17 cellular contexts compared by ENCODE assay signal in the genomic region with DNA sequence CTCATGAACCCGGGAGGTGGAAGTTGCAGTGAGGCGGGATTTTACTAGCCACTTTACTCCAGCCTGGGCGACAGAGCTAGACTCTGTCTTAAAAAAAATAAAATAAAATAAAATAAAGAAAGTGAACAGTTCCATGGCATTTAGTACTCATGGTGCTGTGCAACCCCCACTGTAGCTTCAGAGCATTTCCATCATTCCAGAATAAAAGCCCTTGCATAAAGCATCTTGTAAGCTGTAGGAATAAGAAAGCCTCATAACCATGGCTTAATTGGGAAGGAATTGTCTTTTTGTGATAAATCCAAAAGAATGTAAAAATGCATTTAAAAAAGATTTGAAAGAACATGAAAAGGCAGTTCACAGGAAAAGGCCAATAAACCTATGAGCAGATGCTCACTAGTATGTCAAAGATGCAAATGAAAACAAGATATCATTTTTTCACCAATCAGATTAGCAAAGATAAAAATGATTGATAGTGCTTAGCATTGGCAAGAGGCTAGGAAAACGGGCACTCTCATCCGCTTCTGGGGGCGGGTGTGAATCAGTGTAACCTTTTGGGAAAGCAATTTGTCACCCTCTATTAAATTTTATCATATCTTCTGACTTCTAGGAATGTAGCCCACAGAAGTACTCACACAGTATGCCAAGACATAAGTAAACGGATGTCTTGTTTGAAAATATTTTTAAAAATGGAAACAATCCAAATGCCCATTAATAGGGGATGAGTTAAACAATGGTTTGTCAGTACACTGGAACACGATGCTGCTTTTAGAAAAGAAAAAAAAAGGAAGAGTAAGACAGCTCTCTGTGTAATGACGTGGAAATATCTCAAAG. TPM values are rescaled to one million over a fixed set of nuclear protein-coding genes. Genes with fewer than 3 reads are reported as not detected.
DNase-seq lines count a peak whose midpoint lies in the region; ATAC-seq and TF ChIP-seq lines count a peak whose summit lies in the region.
"Had no signal": no experiment of that assay in that cellular context is flagged by ENCODE, and none has a peak within 500 bp of the region (broad histone marks: within the 10 kb centered on the region; RNA-seq: fewer than 3 reads in every experiment).

No MANE protein-coding gene starts in this region.

- TF ChIP-seq CTCF in AG04449 (IDR thresholded peaks at IDR 0.05; ENCODE audit: insufficient read depth, low read length, missing control alignments) (no peak), HEK293 (tag by site-specific recombination; IDR thresholded peaks at IDR 0.05) (no peak)

- H3K9me3 ChIP-seq in HEK293 (ENCODE audit: control insufficient read depth, insufficient read depth, low read depth, low read length) (no peaks in the 10 kb centered on the region), adipocyte (ENCODE audit: control insufficient read depth, low read length) (no peaks in the 10 kb centered on the region)
- H3K9me3 ChIP-seq: ascending aorta, vagina had no signal

- H3K4me3 Mint-ChIP-seq in T-cell = no peak overlapping the region
- H3K4me3 Mint-ChIP-seq: mesothelial cell of epicardium had no signal

- POLR2A ChIA-PET in AG04449 (lab: Yijun Ruan, JAX) = interaction anchor here (1.3 to 1.5 kb wide), 2 partner anchors 27 to 40 kb away, joined by 3 read pairs; no protein-coding TSS in a partner anchor
- POLR2A ChIA-PET in HEK293 (lab: Yijun Ruan, JAX) = interaction anchor here (0.6 kb wide), 1 partner anchor 43 kb away, joined by 6 read pairs; no protein-coding TSS in a partner anchor
- POLR2A ChIA-PET in T-cell (lab: Charles Lee) = no interaction called here

- no peaks in the 10 kb centered on the region for H3K36me3 Mint-ChIP-seq in T-cell

- H3K4me1 ChIP-seq in HEK293 (ENCODE audit: control insufficient read depth, insufficient read depth, low read length) (no peaks in the 10 kb centered on the region), adipocyte (ENCODE audit: control insufficient read depth, insufficient read depth, low read length) (peaks cover 12% of the 10 kb centered on the region)
- H3K4me1 ChIP-seq: ascending aorta, parathyroid adenoma had no signal

- H3K4me3 ChIP-seq in AG04449 (ENCODE audit: low read depth, low read length) (no peak overlapping the region), HEK293 (ENCODE audit: low read depth, low read length) (no peak overlapping the region), adipocyte (ENCODE audit: low read length) (no peak overlapping the region)
- H3K4me3 ChIP-seq: ascending aorta, vagina had no signal

- no peak overlapping the region for H3K9ac ChIP-seq in adipocyte (ENCODE audit: low read length)
- H3K9ac ChIP-seq: parathyroid adenoma had no signal

- CTCF ChIA-PET in AG04449 (lab: Yijun Ruan, JAX) (interaction anchor here (0.7 to 1.2 kb wide), 2 partner anchors 158 to 169 kb away, joined by 3 read pairs; no protein-coding TSS in a partner anchor), HEK293 (lab: Yijun Ruan, JAX) (no interaction called here), T-cell (lab: Charles Lee) (no interaction called here)

- H3K27ac Mint-ChIP-seq in T-cell = no peak overlapping the region
- H3K27ac Mint-ChIP-seq: mesothelial cell of epicardium had no signal

- H3K27me3 Mint-ChIP-seq in T-cell = no peaks in the 10 kb centered on the region

- H3K27ac ChIP-seq in HEK293 (ENCODE audit: extremely low read depth, low read depth, low read length) = no peak overlapping the region
- H3K27ac ChIP-seq: ascending aorta, parathyroid adenoma, vagina had no signal

- H3K27me3 ChIP-seq in adipocyte (replicated peaks; ENCODE audit: control insufficient read depth, insufficient read depth, low read length) = no peaks in the 10 kb centered on the region
- H3K27me3 ChIP-seq: ascending aorta, vagina had no signal

- H3K4me1 Mint-ChIP-seq in T-cell = peaks cover 1 to 4% (median 2%) of the 10 kb centered on the region in 3 donors

- H3K36me3 ChIP-seq in HEK293 (ENCODE audit: control insufficient read depth in 2 of 2, insufficient read depth in 1 of 2, low read length in 2 of 2) (peaks cover 0 to 9% of the 10 kb centered on the region in 2 experiments; a peak in 1 of 3 replicates), adipocyte (ENCODE audit: control insufficient read depth, insufficient read depth, low read length, severe bottlenecking) (peaks cover 29% of the 10 kb centered on the region)
- H3K36me3 ChIP-seq: ascending aorta, vagina had no signal

- no peak for ATAC-seq in HG02970 (IDR thresholded peaks at IDR 0.05; ENCODE audit: low FRiP score, unreplicated experiment)
- ATAC-seq in GM21717 (IDR thresholded peaks at IDR 0.05; ENCODE audit: unreplicated experiment) = no peak
- no peak for ATAC-seq in HG03520 (IDR thresholded peaks at IDR 0.05; ENCODE audit: unreplicated experiment)
- no peak for ATAC-seq in T-cell (replicated peaks in 1 of 4)

- DNase-seq in AG04449 (ENCODE audit: low read depth, low spot score) = peak; percentile 60
- DNase-seq in adipocyte (ENCODE audit: low read depth) = peak; percentile 7
- DNase-seq in iris pigment epithelial cell (ENCODE audit: low read depth) = peak; percentile 15
- DNase-seq in T-cell = no peak
- DNase-seq: activated CD4-positive, CD25-positive, alpha-beta regulatory T cell treated with anti-CD3 and anti-CD28 coated beads, Interleukin-2, amount 50 U/mL, for 72 hours; activated T-cell treated with anti-CD3 and anti-CD28 coated beads, Interleukin-2, amount 50 U/mL, for 48 hours; C1 segment of cervical spinal cord; NCI-H1048; stimulated activated CD4-positive, alpha-beta T cell treated with anti-CD3 and anti-CD28 coated beads, Interleukin-1b, Interleukin-23, amount 100 ng/mL, for 48 hours had no signal

- no peaks in the 10 kb centered on the region for H3K9me3 Mint-ChIP-seq in T-cell
- H3K9me3 Mint-ChIP-seq: mesothelial cell of epicardium had no signal

TF ChIP-seq in HEK293, 187 proteins besides CTCF, POLR2A, EP300 and RAD21 (continues in another document):
- TF ChIP-seq KLF10 (tag by site-specific recombination; IDR thresholded peaks at IDR 0.05) (no peak; the same call in 1 of the 2 replicates), ZNF433 (tag by site-specific recombination; IDR thresholded peaks at IDR 0.05; ENCODE audit: low read depth) (no peak), MZF1 (tag by site-specific recombination; IDR thresholded peaks at IDR 0.05; ENCODE audit: borderline replicate concordance) (peak; percentile 77; the same call in 1 of the 2 replicates), ZNF324 (tag by site-specific recombination; IDR thresholded peaks at IDR 0.05) (no peak), ZNF626 (tag by site-specific recombination; IDR thresholded peaks at IDR 0.05) (no peak), ZXDB (tag by site-specific recombination; IDR thresholded peaks at IDR 0.05) (no peak), FEZF1 (tag by site-specific recombination; IDR thresholded peaks at IDR 0.05) (peak; percentile 83), ZNF248 (tag by site-specific recombination; IDR thresholded peaks at IDR 0.05) (no peak)
- TF ChIP-seq, protein P1, sequence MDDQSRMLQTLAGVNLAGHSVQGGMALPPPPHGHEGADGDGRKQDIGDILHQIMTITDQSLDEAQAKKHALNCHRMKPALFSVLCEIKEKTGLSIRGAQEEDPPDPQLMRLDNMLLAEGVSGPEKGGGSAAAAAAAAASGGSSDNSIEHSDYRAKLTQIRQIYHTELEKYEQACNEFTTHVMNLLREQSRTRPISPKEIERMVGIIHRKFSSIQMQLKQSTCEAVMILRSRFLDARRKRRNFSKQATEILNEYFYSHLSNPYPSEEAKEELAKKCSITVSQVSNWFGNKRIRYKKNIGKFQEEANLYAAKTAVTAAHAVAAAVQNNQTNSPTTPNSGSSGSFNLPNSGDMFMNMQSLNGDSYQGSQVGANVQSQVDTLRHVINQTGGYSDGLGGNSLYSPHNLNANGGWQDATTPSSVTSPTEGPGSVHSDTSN (CRISPR knock-in tag; IDR thresholded peaks at IDR 0.05) = no peak
- TF ChIP-seq, protein P2, sequence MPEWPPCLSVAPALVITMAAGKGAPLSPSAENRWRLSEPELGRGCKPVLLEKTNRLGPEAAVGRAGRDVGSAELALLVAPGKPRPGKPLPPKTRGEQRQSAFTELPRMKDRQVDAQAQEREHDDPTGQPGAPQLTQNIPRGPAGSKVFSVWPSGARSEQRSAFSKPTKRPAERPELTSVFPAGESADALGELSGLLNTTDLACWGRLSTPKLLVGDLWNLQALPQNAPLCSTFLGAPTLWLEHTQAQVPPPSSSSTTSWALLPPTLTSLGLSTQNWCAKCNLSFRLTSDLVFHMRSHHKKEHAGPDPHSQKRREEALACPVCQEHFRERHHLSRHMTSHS (tag by site-specific recombination; IDR thresholded peaks at IDR 0.05) = no peak
- TF ChIP-seq, protein P3, sequence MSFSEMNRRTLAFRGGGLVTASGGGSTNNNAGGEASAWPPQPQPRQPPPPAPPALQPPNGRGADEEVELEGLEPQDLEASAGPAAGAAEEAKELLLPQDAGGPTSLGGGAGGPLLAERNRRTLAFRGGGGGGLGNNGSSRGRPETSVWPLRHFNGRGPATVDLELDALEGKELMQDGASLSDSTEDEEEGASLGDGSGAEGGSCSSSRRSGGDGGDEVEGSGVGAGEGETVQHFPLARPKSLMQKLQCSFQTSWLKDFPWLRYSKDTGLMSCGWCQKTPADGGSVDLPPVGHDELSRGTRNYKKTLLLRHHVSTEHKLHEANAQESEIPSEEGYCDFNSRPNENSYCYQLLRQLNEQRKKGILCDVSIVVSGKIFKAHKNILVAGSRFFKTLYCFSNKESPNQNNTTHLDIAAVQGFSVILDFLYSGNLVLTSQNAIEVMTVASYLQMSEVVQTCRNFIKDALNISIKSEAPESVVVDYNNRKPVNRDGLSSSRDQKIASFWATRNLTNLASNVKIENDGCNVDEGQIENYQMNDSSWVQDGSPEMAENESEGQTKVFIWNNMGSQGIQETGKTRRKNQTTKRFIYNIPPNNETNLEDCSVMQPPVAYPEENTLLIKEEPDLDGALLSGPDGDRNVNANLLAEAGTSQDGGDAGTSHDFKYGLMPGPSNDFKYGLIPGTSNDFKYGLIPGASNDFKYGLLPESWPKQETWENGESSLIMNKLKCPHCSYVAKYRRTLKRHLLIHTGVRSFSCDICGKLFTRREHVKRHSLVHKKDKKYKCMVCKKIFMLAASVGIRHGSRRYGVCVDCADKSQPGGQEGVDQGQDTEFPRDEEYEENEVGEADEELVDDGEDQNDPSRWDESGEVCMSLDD (tag by site-specific recombination; IDR thresholded peaks at IDR 0.05) = no peak

RNA-seq across cellular contexts. Expression of a gene that starts 46.6 kb away (rescaled TPM):
- under 1 TPM; 0.50 to 0.61 (median 0.57) TPM for total RNA-seq in T-cell

RNA-seq across cellular contexts. Expression of a gene that starts 56.7 kb away (rescaled TPM):
- 1 to 10 TPM; 5.3 to 7.4 (median 6.7) TPM for total RNA-seq in T-cell

Comparison
In these comparisons a context has a peak if more than half of its experiments do, and no peak if none do; other contexts are left out.
1. DNase-seq: peak in AG04449 (single experiment), adipocyte (single experiment) and iris pigment epithelial cell (single experiment); none in T-cell (0 of 34).
2. POLR2A ChIA-PET loops: an anchor here in AG04449 (1.3 to 1.5 kb wide) and HEK293 (0.6 kb wide); none called in T-cell.